ENCODE assay signal across 21 cellular contexts in genomic region chr7:100943693-100944092, GRCh38. TPM values are rescaled to one million over a fixed set of nuclear protein-coding genes. Genes with fewer than 3 reads are reported as not detected.
DNase-seq lines count a peak whose midpoint lies in the region; ATAC-seq and TF ChIP-seq lines count a peak whose summit lies in the region.
"Had no signal": no experiment of that assay in that cellular context is flagged by ENCODE, and none has a peak within 500 bp of the region (broad histone marks: within the 10 kb centered on the region; RNA-seq: fewer than 3 reads in every experiment).

No MANE protein-coding gene starts in this region.

- intact Hi-C loops in MCF 10A (cut with micrococcal nuclease), result no loop called here
- intact Hi-C loops in Calu3 (cut with micrococcal nuclease; ENCODE audit: unreplicated experiment), result no loop called here

- peaks cover 2% of the 10 kb centered on the region for H3K4me1 Mint-ChIP-seq in endodermal cell
- peaks cover 10% of the 10 kb centered on the region for H3K4me1 Mint-ChIP-seq in MCF 10A (ENCODE audit: insufficient read depth, unreplicated experiment)
- H3K4me1 Mint-ChIP-seq in Calu3 (ENCODE audit: low read depth, unreplicated experiment), result peaks cover 12% of the 10 kb centered on the region

- H3K4me3 Mint-ChIP-seq in endodermal cell, result no peak overlapping the region
- no peak overlapping the region for H3K4me3 Mint-ChIP-seq in MCF 10A (ENCODE audit: unreplicated experiment)
- no peak overlapping the region for H3K4me3 Mint-ChIP-seq in Calu3 (ENCODE audit: low read depth, unreplicated experiment)
- H3K4me3 Mint-ChIP-seq: CD4-positive, alpha-beta T cell had no signal

- POLR2A ChIA-PET in MCF 10A (lab: Yijun Ruan, JAX) (interaction anchor here (0.6 kb wide), 1 partner anchor 136 kb away, joined by 5 read pairs; no protein-coding TSS in a partner anchor), RWPE1 (lab: Yijun Ruan, JAX; ENCODE audit: low non-redundant PET) (no interaction called here)

- H3K27me3 ChIP-seq in H7 (ENCODE audit: control insufficient read depth, insufficient read depth, low read length) (no peaks in the 10 kb centered on the region), endodermal cell (ENCODE audit: control insufficient read depth, insufficient read depth, low read length, poor library complexity, severe bottlenecking) (no peaks in the 10 kb centered on the region)

- TF ChIP-seq CTCF in endodermal cell (conservative IDR thresholded peaks at IDR 0.05) (no peak), MCF 10A (IDR thresholded peaks at IDR 0.05; ENCODE audit: unreplicated experiment) (no peak), Calu3 (IDR thresholded peaks at IDR 0.05; ENCODE audit: unreplicated experiment) (no peak), RWPE1 (conservative IDR thresholded peaks at IDR 0.05; ENCODE audit: low read depth) (no peak)

- H3K27ac ChIP-seq in endodermal cell (ENCODE audit: low read depth, low read length) (no peak overlapping the region), RWPE1 (no peak overlapping the region)
- H3K27ac ChIP-seq: KMS-11 had no signal

- H3K27me3 Mint-ChIP-seq in endodermal cell (ENCODE audit: insufficient read depth) (no peaks in the 10 kb centered on the region), MCF 10A (ENCODE audit: insufficient read depth, unreplicated experiment) (no peaks in the 10 kb centered on the region), Calu3 (ENCODE audit: unreplicated experiment) (no peaks in the 10 kb centered on the region)

- H3K9me3 Mint-ChIP-seq in endodermal cell (peaks cover 34% of the 10 kb centered on the region), MCF 10A (ENCODE audit: unreplicated experiment) (no peaks in the 10 kb centered on the region), Calu3 (ENCODE audit: low read depth, unreplicated experiment) (no peaks in the 10 kb centered on the region)
- H3K9me3 Mint-ChIP-seq: CD4-positive, alpha-beta T cell had no signal

- peaks cover 1% of the 10 kb centered on the region for H3K36me3 ChIP-seq in H7 (replicated peaks; ENCODE audit: control insufficient read depth, insufficient read depth, low read length)
- H3K36me3 ChIP-seq in endodermal cell (ENCODE audit: control insufficient read depth, insufficient read depth, low read length), result no peaks in the 10 kb centered on the region
- H3K36me3 ChIP-seq: HAP-1 had no signal

- CTCF ChIA-PET in MCF 10A (lab: Yijun Ruan, JAX) (no interaction called here), Calu3 (lab: Charles Lee) (no interaction called here), RWPE1 (lab: Yijun Ruan, JAX) (no interaction called here)

- peaks cover 10% of the 10 kb centered on the region for H3K9me3 ChIP-seq in endodermal cell (ENCODE audit: control insufficient read depth, low read length)
- H3K9me3 ChIP-seq: HAP-1 had no signal

- H3K4me3 ChIP-seq in H7 (ENCODE audit: insufficient read depth, low read depth, low read length), result no peak overlapping the region
- H3K4me3 ChIP-seq in endodermal cell (ENCODE audit: low read length), result no peak overlapping the region
- H3K4me3 ChIP-seq: HAP-1 had no signal

- H3K36me3 Mint-ChIP-seq in endodermal cell (ENCODE audit: low read depth) (peaks cover 16% of the 10 kb centered on the region), MCF 10A (ENCODE audit: insufficient read depth, unreplicated experiment) (no peaks in the 10 kb centered on the region), Calu3 (ENCODE audit: insufficient read depth, unreplicated experiment) (no peaks in the 10 kb centered on the region)

- 77 to 80% methylated on average over 1 to 5 of the region's 5 CpGs for WGBS in endodermal cell (ENCODE audit: insufficient coverage in 1 of 2, insufficient read length in 1 of 2), 2 experiments

- BruUV-seq in MCF 10A (replicated peaks; lab: Mats Ljungman, UMichigan) (no TSS peak), Calu3 (replicated peaks; lab: Mats Ljungman, UMichigan) (no TSS peak)

- H3K27ac Mint-ChIP-seq in endodermal cell (no peak overlapping the region), MCF 10A (ENCODE audit: low read depth, unreplicated experiment) (no peak overlapping the region), Calu3 (ENCODE audit: unreplicated experiment) (no peak overlapping the region)
- H3K27ac Mint-ChIP-seq: CD4-positive, alpha-beta T cell had no signal

- ATAC-seq in left lobe of liver, result no peak

- H3K9ac ChIP-seq in endodermal cell (ENCODE audit: extremely low read depth, low read length, poor library complexity, severe bottlenecking), result no peak overlapping the region
- H3K9ac ChIP-seq: KMS-11 had no signal

- H3K4me1 ChIP-seq in endodermal cell (ENCODE audit: control insufficient read depth, insufficient read depth, low read length), result no peaks in the 10 kb centered on the region
- H3K4me1 ChIP-seq: HAP-1 had no signal

- peak; percentile 45 for DNase-seq in H7
- peak; percentile 97 for DNase-seq in NCI-H2171 treated with DMSO at 0.1 percent for 48 hours (lab: John Stamatoyannopoulos, UW)
- peak; percentile 77 for DNase-seq in endodermal cell
- DNase-seq in MCF 10A (ENCODE audit: unreplicated experiment), result no peak
- DNase-seq in left lobe of liver (ENCODE audit: low spot score), result no peak
- DNase-seq in Calu3, result no peak
- no peak for DNase-seq in RWPE1 (ENCODE audit: low spot score)
- DNase-seq: Caco-2; CD4-positive, alpha-beta T cell; DMS53; GF-D8; IMR-90; NCI-H1105; NCI-H1694; NCI-H446 treated with DMSO at 0.1 percent for 48 hours; NCI-H748 treated with DMSO at 0.1 percent for 48 hours; T-helper 1 cell had no signal

RNA-seq across cellular contexts. Expression of gene MUC3A, which starts 5.6 kb away (rescaled TPM):
- total RNA-seq in H7 (2014; rRNA removed; shearing (Covaris generic)), result 8.5 and 14.6 TPM in 2 replicates
- total RNA-seq in endodermal cell (10 to 100 TPM in 1 of 2 donors, 1 to 10 TPM in 1; 7.7 to 24.1 TPM), MCF 10A (2022) (not detected in 2 replicates), left lobe of liver (9.4 TPM), Calu3 (2022) (6.3 and 12.7 TPM in 2 replicates)
- 5.8 TPM for polyA plus RNA-seq in endodermal cell (2013, experiment 1 of 2)
- polyA plus RNA-seq in endodermal cell (2013, experiment 2 of 2), result 3.8 TPM
- total RNA-seq: CD4-positive, alpha-beta T cell; HT1080; IMR-90 had no signal
- polyA plus RNA-seq: BJ had no signal

RNA-seq across cellular contexts. Expression of gene MUC12, which starts 25.7 kb away (rescaled TPM):
- 1.8 and 10.4 TPM in 2 replicates for total RNA-seq in H7 (2014; rRNA removed; shearing (Covaris generic))
- total RNA-seq in endodermal cell (1 to 10 TPM; 2.9 to 3.3 TPM), MCF 10A (2022) (not detected in 2 replicates), left lobe of liver (0.05 TPM), Calu3 (2022) (0.59 and 1.3 TPM in 2 replicates)
- polyA plus RNA-seq in endodermal cell (2013, experiment 1 of 2), result 7.9 TPM
- 3.6 TPM for polyA plus RNA-seq in endodermal cell (2013, experiment 2 of 2)
- total RNA-seq: HT1080, IMR-90 had no signal

RNA-seq across cellular contexts. Expression of gene ACHE, which starts 48.0 kb away (rescaled TPM):
- 17.3 and 19.2 TPM in 2 replicates for total RNA-seq in H7 (2014; rRNA removed; shearing (Covaris generic))
- total RNA-seq in endodermal cell (10 to 100 TPM in 1 of 2 donors, 1 to 10 TPM in 1; 2.6 to 13.7 TPM), MCF 10A (2022) (0.30 and 0.37 TPM in 2 replicates), left lobe of liver (0.48 TPM), Calu3 (2022) (3.2 and 11.3 TPM in 2 replicates)
- 6.1 TPM for polyA plus RNA-seq in endodermal cell (2013, experiment 1 of 2)
- polyA plus RNA-seq in endodermal cell (2013, experiment 2 of 2), result 6.1 TPM
- total RNA-seq: HT1080, IMR-90 had no signal

RNA-seq across cellular contexts. Expression of gene UFSP1, which starts 54.2 kb away (rescaled TPM):
- total RNA-seq in H7 (2014; rRNA removed; shearing (Covaris generic)), result 7.7 and 12.2 TPM in 2 replicates
- total RNA-seq in endodermal cell (1 to 10 TPM; 3.7 to 4.0 TPM), MCF 10A (2022) (2.8 and 3.4 TPM in 2 replicates), left lobe of liver (1.8 TPM), Calu3 (2022) (3.3 and 4.2 TPM in 2 replicates)
- 1.4 TPM for polyA plus RNA-seq in endodermal cell (2013, experiment 1 of 2)
- 2.2 TPM for polyA plus RNA-seq in endodermal cell (2013, experiment 2 of 2)

Comparison
In these comparisons a context has a peak if more than half of its experiments do, and no peak if none do; other contexts are left out.
1. DNase-seq: peak in H7 (single experiment), NCI-H2171 treated with DMSO at 0.1 percent for 48 hours (single experiment) and endodermal cell (single experiment); none in MCF 10A (single experiment), left lobe of liver (single experiment), Calu3 (single experiment) and RWPE1 (single experiment).